ENCODE assay signal across 1 cellular context in genomic region chr5:75336625-75337336, GRCh38.
TF ChIP-seq lines count a peak whose summit lies in the region.

TSS of gene HMGCR (plus strand) at chr5:75337220. CDS start at chr5:75342606, 5,386 bp downstream.

TF ChIP-seq in HepG2, 621 proteins besides CTCF, POLR2A, EP300 and RAD21 (continued from another document and continues in another):
- TF ChIP-seq UBTF (CRISPR knock-in tag; IDR thresholded peaks at IDR 0.05) (peak; percentile 71), IRX3 (CRISPR knock-in tag; IDR thresholded peaks at IDR 0.05; ENCODE audit: borderline replicate concordance, low read depth) (no peak), ZNF672 (CRISPR knock-in tag; IDR thresholded peaks at IDR 0.05) (0 out of 2 replicates have a peak, but pooled peaks have one; percentile 41), ZNF780A (CRISPR knock-in tag; IDR thresholded peaks at IDR 0.05) (no peak; the same call in 1 of the 2 replicates), SRY (CRISPR knock-in tag; IDR thresholded peaks at IDR 0.05) (peak; percentile 35), THRA (CRISPR knock-in tag; IDR thresholded peaks at IDR 0.05; ENCODE audit: borderline replicate concordance) (peak; percentile 50; the same call in 1 of the 2 replicates), RNF2 (conservative IDR thresholded peaks at IDR 0.05; ENCODE audit: low read depth) (peak; percentile 87; the same call in 1 of the 2 replicates), ARNT (IDR thresholded peaks at IDR 0.05) (no peak), ESRRA (CRISPR knock-in tag; IDR thresholded peaks at IDR 0.05; ENCODE audit: low read depth) (peak; percentile 60), ZNF576 (CRISPR knock-in tag; IDR thresholded peaks at IDR 0.05) (no peak), HOXA7 (CRISPR knock-in tag; IDR thresholded peaks at IDR 0.05) (no peak), ZNF33A (CRISPR knock-in tag; IDR thresholded peaks at IDR 0.05; ENCODE audit: borderline replicate concordance) (no peak), BRF2 (CRISPR knock-in tag; IDR thresholded peaks at IDR 0.05) (no peak; the same call in 1 of the 2 replicates), MZF1 (CRISPR knock-in tag; IDR thresholded peaks at IDR 0.05; ENCODE audit: borderline replicate concordance) (no peak), HOXA3 (CRISPR knock-in tag; IDR thresholded peaks at IDR 0.05) (peak; percentile 90), MXD1 (CRISPR knock-in tag; IDR thresholded peaks at IDR 0.05) (0 out of 2 replicates have a peak, but pooled peaks have one; percentile 1), REXO4 (CRISPR knock-in tag; IDR thresholded peaks at IDR 0.05; ENCODE audit: borderline replicate concordance) (no peak), ZBTB49 (CRISPR knock-in tag; IDR thresholded peaks at IDR 0.05; ENCODE audit: borderline replicate concordance) (no peak), ELF1 (CRISPR knock-in tag; IDR thresholded peaks at IDR 0.05) (peak; percentile 67), ATRX (CRISPR knock-in tag; IDR thresholded peaks at IDR 0.05; ENCODE audit: borderline replicate concordance) (no peak), ZNF776 (CRISPR knock-in tag; IDR thresholded peaks at IDR 0.05) (no peak), JUND (CRISPR knock-in tag; IDR thresholded peaks at IDR 0.05) (no peak), BRCA1 (CRISPR knock-in tag; IDR thresholded peaks at IDR 0.05) (0 out of 2 replicates have a peak, but pooled peaks have one; percentile 30), ZNF367 (CRISPR knock-in tag; IDR thresholded peaks at IDR 0.05; ENCODE audit: borderline replicate concordance) (no peak), HMGA1 (CRISPR knock-in tag; conservative IDR thresholded peaks at IDR 0.05) (no peak), RELA (CRISPR knock-in tag; IDR thresholded peaks at IDR 0.05) (peak; percentile 35; the same call in 1 of the 2 replicates), MBNL3 (CRISPR knock-in tag; conservative IDR thresholded peaks at IDR 0.05) (no peak), ZNF605 (CRISPR knock-in tag; IDR thresholded peaks at IDR 0.05) (no peak; the same call in 1 of the 2 replicates), TFAP4 (IDR thresholded peaks at IDR 0.05; ENCODE audit: borderline replicate concordance, low read depth) (peak; percentile 46; the same call in 1 of the 2 replicates), CAMTA2 (CRISPR knock-in tag; IDR thresholded peaks at IDR 0.05; ENCODE audit: borderline replicate concordance) (no peak), HNRNPH1 (optimal IDR thresholded peaks at IDR 0.05; ENCODE audit: low read depth, low read length) (no peak), MYNN (CRISPR knock-in tag; IDR thresholded peaks at IDR 0.05; ENCODE audit: low read depth) (no peak), SSRP1 (CRISPR knock-in tag; IDR thresholded peaks at IDR 0.05) (no peak), TOE1 (CRISPR knock-in tag; IDR thresholded peaks at IDR 0.05) (no peak), ZFP91 (CRISPR knock-in tag; IDR thresholded peaks at IDR 0.05; ENCODE audit: borderline replicate concordance) (peak; percentile 89), SMAD1 (CRISPR knock-in tag; IDR thresholded peaks at IDR 0.05; ENCODE audit: borderline replicate concordance, low read depth) (no peak), ZNF441 (CRISPR knock-in tag; IDR thresholded peaks at IDR 0.05; ENCODE audit: borderline replicate concordance) (peak; percentile 58; the same call in 1 of the 2 replicates), MYC (CRISPR knock-in tag; IDR thresholded peaks at IDR 0.05; ENCODE audit: borderline replicate concordance) (peak; percentile 90), ZNF562 (CRISPR knock-in tag; IDR thresholded peaks at IDR 0.05; ENCODE audit: borderline replicate concordance) (no peak), TCF12 (IDR thresholded peaks at IDR 0.05) (no peak), TCF12 (CRISPR knock-in tag; IDR thresholded peaks at IDR 0.05) (no peak), DBP (CRISPR knock-in tag; IDR thresholded peaks at IDR 0.05; ENCODE audit: not compliant biosample characterization) (no peak), SAFB2 (CRISPR knock-in tag; IDR thresholded peaks at IDR 0.05; ENCODE audit: borderline replicate concordance, low read depth) (no peak), CEBPG (CRISPR knock-in tag; IDR thresholded peaks at IDR 0.05) (peak; percentile 40; the same call in 1 of the 2 replicates), ZFP82 (CRISPR knock-in tag; IDR thresholded peaks at IDR 0.05; ENCODE audit: borderline replicate concordance) (no peak), IKZF5 (CRISPR knock-in tag; IDR thresholded peaks at IDR 0.05) (no peak), ZBTB7A (CRISPR knock-in tag; IDR thresholded peaks at IDR 0.05) (no peak), SP2 (CRISPR knock-in tag; IDR thresholded peaks at IDR 0.05) (peak; percentile 88), ZNF703 (CRISPR knock-in tag; IDR thresholded peaks at IDR 0.05; ENCODE audit: borderline replicate concordance) (no peak), XBP1 (CRISPR knock-in tag; IDR thresholded peaks at IDR 0.05) (no peak), LBX2 (CRISPR knock-in tag; IDR thresholded peaks at IDR 0.05; ENCODE audit: borderline replicate concordance) (no peak; the same call in 1 of the 2 replicates), SPEN (CRISPR knock-in tag; IDR thresholded peaks at IDR 0.05; ENCODE audit: low read depth) (peak; percentile 81), ZNF503 (CRISPR knock-in tag; IDR thresholded peaks at IDR 0.05) (peak; percentile 13; the same call in 1 of the 2 replicates), ATF5 (CRISPR knock-in tag; IDR thresholded peaks at IDR 0.05; ENCODE audit: low read depth) (no peak)
